In genomic region chr16:67934306-67935095, GRCh38 we compare ENCODE assay signal across 9 cellular contexts. TPM values are rescaled to one million over a fixed set of nuclear protein-coding genes. Genes with fewer than 3 reads are reported as not detected.
DNase-seq lines count a peak whose midpoint lies in the region; ATAC-seq, FAIRE-seq and TF ChIP-seq lines count a peak whose summit lies in the region.
"Had no signal": no experiment of that assay in that cellular context is flagged by ENCODE, and none has a peak within 500 bp of the region (broad histone marks: within the 10 kb centered on the region; RNA-seq: fewer than 3 reads in every experiment).

No MANE protein-coding gene starts in this region.

- H3K27ac Mint-ChIP-seq in activated naive CD4-positive, alpha-beta T cell treated with anti-CD3 and anti-CD28 coated beads, Interleukin-2, amount 50 U/mL, for 72 hours = peak overlapping the region; percentile 95 to 99

- peaks cover 3 to 11% of the 10 kb centered on the region in 2 experiments for H3K36me3 ChIP-seq in keratinocyte (ENCODE audit: control insufficient read depth in 2 of 2, extremely low read depth in 1 of 2, insufficient read depth in 2 of 2, low read length in 2 of 2)

- no peak for FAIRE-seq in keratinocyte (lab: Jason Lieb, UNC)

- peak overlapping the region; percentile 60 for H3K27ac ChIP-seq in keratinocyte (ENCODE audit: control insufficient read depth, insufficient read depth, low read length)
- peak overlapping the region; percentile 50 for H3K27ac ChIP-seq in temporal lobe (ENCODE audit: low read depth, low read length)

- H3K9me3 ChIP-seq in keratinocyte (ENCODE audit: control insufficient read depth, low read depth, low read length) = no peaks in the 10 kb centered on the region

- H3K27me3 Mint-ChIP-seq in activated T-cell treated with anti-CD3 and anti-CD28 coated beads, Interleukin-2, amount 50 U/mL, for 4 hours (ENCODE audit: low read depth) = no peaks in the 10 kb centered on the region

- H3K4me2 ChIP-seq in keratinocyte (ENCODE audit: control insufficient read depth, extremely low read depth, insufficient read depth, low read depth, low read length) = peak overlapping the region; percentile 63

- H3K9me1 ChIP-seq in keratinocyte (ENCODE audit: control insufficient read depth, extremely low read depth, insufficient read depth, low read length) = no peaks in the 10 kb centered on the region

- peaks cover 5% of the 10 kb centered on the region for H3K79me2 ChIP-seq in keratinocyte (ENCODE audit: control insufficient read depth, insufficient read depth, low read length)

- no peak for ATAC-seq in activated T-cell treated with anti-CD3 and anti-CD28 coated beads, Interleukin-2, amount 50 U/mL, for 4 hours
- ATAC-seq in activated naive CD4-positive, alpha-beta T cell treated with anti-CD3 and anti-CD28 coated beads, Interleukin-2, amount 50 U/mL, for 72 hours = no peak
- no peak for ATAC-seq in GM18511 (IDR thresholded peaks at IDR 0.05; ENCODE audit: unreplicated experiment)
- ATAC-seq in GM18502 (IDR thresholded peaks at IDR 0.05; ENCODE audit: poor library complexity, unreplicated experiment) = no peak

- DNase-seq in activated T-cell treated with anti-CD3 and anti-CD28 coated beads, Interleukin-2, amount 50 U/mL, for 4 hours = no peak
- DNase-seq in activated T-cell treated with anti-CD3 and anti-CD28 coated beads, Interleukin-2, amount 50 U/mL, for 48 hours = no peak
- DNase-seq in activated naive CD4-positive, alpha-beta T cell treated with anti-CD3 and anti-CD28 coated beads, Interleukin-2, amount 50 U/mL, for 72 hours (ENCODE audit: low spot score in 2 of 2) = no peak
- DNase-seq in keratinocyte (ENCODE audit: low read depth, low spot score) (no peak), posterior cingulate gyrus (no peak)
- DNase-seq: cerebellar nuclear complex had no signal

- H4K20me1 ChIP-seq in keratinocyte (ENCODE audit: control insufficient read depth, extremely low read depth, insufficient read depth, low read length) = no peaks in the 10 kb centered on the region

- peak overlapping the region; percentile 89 to 95 (median 91) for H3K4me3 ChIP-seq in keratinocyte (ENCODE audit: control insufficient read depth in 2 of 3, extremely low read depth in 1 of 3, insufficient read depth in 2 of 3, low read depth in 1 of 3, low read length in 3 of 3)

- H3K9ac ChIP-seq in keratinocyte (ENCODE audit: control insufficient read depth, extremely low read depth, insufficient read depth, low read length) = peak overlapping the region; percentile 92

- no peak overlapping the region for H2AFZ ChIP-seq in keratinocyte (ENCODE audit: control insufficient read depth, low read length)

- H3K36me3 Mint-ChIP-seq in activated T-cell treated with anti-CD3 and anti-CD28 coated beads, Interleukin-2, amount 50 U/mL, for 4 hours (ENCODE audit: insufficient read depth) = peaks cover 17% of the 10 kb centered on the region
- peaks cover 34 to 36% of the 10 kb centered on the region in 2 donors for H3K36me3 Mint-ChIP-seq in activated naive CD4-positive, alpha-beta T cell treated with anti-CD3 and anti-CD28 coated beads, Interleukin-2, amount 50 U/mL, for 72 hours

- intact Hi-C loops in posterior cingulate gyrus (cut with DNase I) = loop anchor here (5.0 to 10.0 kb wide), 2 partner anchors 90 to 108 kb away; partner anchors contain the start of genes DDX28 and DUS2

- TF ChIP-seq CTCF in keratinocyte (optimal IDR thresholded peaks at IDR 0.05 in 1 of 3, IDR thresholded peaks at IDR 0.05 in 1 of 3, conservative IDR thresholded peaks at IDR 0.05 in 1 of 3; ENCODE audit: extremely low read depth in 1 of 3, insufficient read depth in 2 of 3, low read length in 3 of 3) = no peak

- H3K4me1 ChIP-seq in keratinocyte (ENCODE audit: control insufficient read depth, extremely low read depth, insufficient read depth, low read length) = peaks cover 27% of the 10 kb centered on the region

- dilution Hi-C loops in keratinocyte (cut with MboI; ENCODE audit: extremely low pct_ligation_motif_present, low sequenced_read_pairs) = no loop called here

- peak overlapping the region; percentile 99 for H3K4me3 Mint-ChIP-seq in activated T-cell treated with anti-CD3 and anti-CD28 coated beads, Interleukin-2, amount 50 U/mL, for 4 hours

- no peaks in the 10 kb centered on the region for H3K9me3 Mint-ChIP-seq in activated T-cell treated with anti-CD3 and anti-CD28 coated beads, Interleukin-2, amount 50 U/mL, for 4 hours
- H3K9me3 Mint-ChIP-seq in activated naive CD4-positive, alpha-beta T cell treated with anti-CD3 and anti-CD28 coated beads, Interleukin-2, amount 50 U/mL, for 72 hours = no peaks in the 10 kb centered on the region

- peaks cover 21% of the 10 kb centered on the region for H3K4me1 Mint-ChIP-seq in activated T-cell treated with anti-CD3 and anti-CD28 coated beads, Interleukin-2, amount 50 U/mL, for 4 hours (ENCODE audit: low read depth)

- H3K27me3 ChIP-seq in keratinocyte (ENCODE audit: control insufficient read depth, extremely low read depth, insufficient read depth, low read length) = no peaks in the 10 kb centered on the region

RNA-seq across cellular contexts. Expression of gene PSMB10, which starts 2.1 kb away (rescaled TPM):
- 100 to 1,000 TPM; 223 to 262 (median 249) TPM for total RNA-seq in activated T-cell treated with anti-CD3 and anti-CD28 coated beads, Interleukin-2, amount 50 U/mL, for 4 hours
- total RNA-seq in activated naive CD4-positive, alpha-beta T cell treated with anti-CD3 and anti-CD28 coated beads, Interleukin-2, amount 50 U/mL, for 72 hours = 100 to 1,000 TPM; 156 to 215 TPM
- polyA plus RNA-seq in keratinocyte = 9.3 to 19.7 TPM (median 11.1 TPM) in 3 replicates
- 3.0 TPM for polyA plus RNA-seq in keratinocyte (2011; ENCODE audit: low read depth)
- polyA plus RNA-seq in keratinocyte (2011; cell fraction: cytosol; rRNA removed) = 5.1 and 17.8 TPM in 2 replicates
- polyA plus RNA-seq in keratinocyte (2011; cell fraction: nucleus; rRNA removed) = 6.2 and 8.4 TPM in 2 replicates
- 17.5 and 40.2 TPM in 2 replicates for polyA plus RNA-seq in keratinocyte (2012; ENCODE audit: low replicate concordance)
- polyA minus RNA-seq in keratinocyte = 6.0 to 8.4 TPM (median 6.8 TPM) in 3 replicates
- polyA minus RNA-seq in keratinocyte (2011; cell fraction: cytosol; rRNA and poly(A)+ RNA removed) = 26.1 TPM
- 5.0 and 6.3 TPM in 2 replicates for polyA minus RNA-seq in keratinocyte (2011; cell fraction: nucleus; rRNA and poly(A)+ RNA removed)
- 11.3 TPM for total RNA-seq in temporal lobe

RNA-seq across cellular contexts. Expression of gene CTRL, which starts 2.8 kb away (rescaled TPM):
- total RNA-seq in activated T-cell treated with anti-CD3 and anti-CD28 coated beads, Interleukin-2, amount 50 U/mL, for 4 hours = 10 to 100 TPM in 1 of 3 donors, 1 to 10 TPM in 2; 7.8 to 10.4 (median 8.8) TPM
- total RNA-seq in activated naive CD4-positive, alpha-beta T cell treated with anti-CD3 and anti-CD28 coated beads, Interleukin-2, amount 50 U/mL, for 72 hours = 1 to 10 TPM; 1.8 to 3.8 TPM
- polyA plus RNA-seq in keratinocyte = 0.10 to 0.46 TPM (median 0.33 TPM) in 3 replicates
- 0.29 TPM for polyA plus RNA-seq in keratinocyte (2011; ENCODE audit: low read depth)
- 0.17 TPM in 1 of 2 replicates, not detected in the other for polyA plus RNA-seq in keratinocyte (2011; cell fraction: cytosol; rRNA removed)
- polyA plus RNA-seq in keratinocyte (2011; cell fraction: nucleus; rRNA removed) = 0.73 and 1.3 TPM in 2 replicates
- 0.39 and 0.62 TPM in 2 replicates for polyA plus RNA-seq in keratinocyte (2012; ENCODE audit: low replicate concordance)
- polyA minus RNA-seq in keratinocyte = 0.26 TPM in 1 of 3 replicates, not detected in the others
- not detected for polyA minus RNA-seq in keratinocyte (2011; cell fraction: cytosol; rRNA and poly(A)+ RNA removed)
- polyA minus RNA-seq in keratinocyte (2011; cell fraction: nucleus; rRNA and poly(A)+ RNA removed) = 0.70 TPM in 1 of 2 replicates, not detected in the other
- 3.4 TPM for total RNA-seq in temporal lobe

RNA-seq across cellular contexts. Expression of gene LCAT, which starts 9.4 kb away (rescaled TPM):
- total RNA-seq in activated T-cell treated with anti-CD3 and anti-CD28 coated beads, Interleukin-2, amount 50 U/mL, for 4 hours = 1 to 10 TPM; 8.0 to 9.1 (median 8.1) TPM
- total RNA-seq in activated naive CD4-positive, alpha-beta T cell treated with anti-CD3 and anti-CD28 coated beads, Interleukin-2, amount 50 U/mL, for 72 hours = 10 to 100 TPM; 15.7 to 32.5 TPM
- 6.5 to 11.6 TPM (median 10.5 TPM) in 3 replicates for polyA plus RNA-seq in keratinocyte
- 4.2 TPM for polyA plus RNA-seq in keratinocyte (2011; ENCODE audit: low read depth)
- polyA plus RNA-seq in keratinocyte (2011; cell fraction: cytosol; rRNA removed) = 2.1 and 3.0 TPM in 2 replicates
- polyA plus RNA-seq in keratinocyte (2011; cell fraction: nucleus; rRNA removed) = 35.7 and 48.0 TPM in 2 replicates
- polyA plus RNA-seq in keratinocyte (2012; ENCODE audit: low replicate concordance) = 10.6 and 14.2 TPM in 2 replicates
- 6.0 to 16.2 TPM (median 9.5 TPM) in 3 replicates for polyA minus RNA-seq in keratinocyte
- polyA minus RNA-seq in keratinocyte (2011; cell fraction: cytosol; rRNA and poly(A)+ RNA removed) = 7.1 TPM
- polyA minus RNA-seq in keratinocyte (2011; cell fraction: nucleus; rRNA and poly(A)+ RNA removed) = 10.6 and 10.7 TPM in 2 replicates
- total RNA-seq in temporal lobe = 1.2 TPM

RNA-seq across cellular contexts. Expression of gene SLC12A4, which starts 33.9 kb away (rescaled TPM):
- 10 to 100 TPM; 18.5 to 20.5 (median 19.6) TPM for total RNA-seq in activated T-cell treated with anti-CD3 and anti-CD28 coated beads, Interleukin-2, amount 50 U/mL, for 4 hours
- 10 to 100 TPM; 37.2 to 64.0 TPM for total RNA-seq in activated naive CD4-positive, alpha-beta T cell treated with anti-CD3 and anti-CD28 coated beads, Interleukin-2, amount 50 U/mL, for 72 hours
- polyA plus RNA-seq in keratinocyte = 59.3 to 72.2 TPM (median 65.4 TPM) in 3 replicates
- polyA plus RNA-seq in keratinocyte (2011; ENCODE audit: low read depth) = 15.4 TPM
- 26.3 and 51.8 TPM in 2 replicates for polyA plus RNA-seq in keratinocyte (2011; cell fraction: cytosol; rRNA removed)
- 238 and 249 TPM in 2 replicates for polyA plus RNA-seq in keratinocyte (2011; cell fraction: nucleus; rRNA removed)
- 23.5 and 63.9 TPM in 2 replicates for polyA plus RNA-seq in keratinocyte (2012; ENCODE audit: low replicate concordance)
- polyA minus RNA-seq in keratinocyte = 89.8 to 274 TPM (median 108 TPM) in 3 replicates
- polyA minus RNA-seq in keratinocyte (2011; cell fraction: cytosol; rRNA and poly(A)+ RNA removed) = 76.4 TPM
- 118 and 142 TPM in 2 replicates for polyA minus RNA-seq in keratinocyte (2011; cell fraction: nucleus; rRNA and poly(A)+ RNA removed)
- total RNA-seq in temporal lobe = 5.4 TPM

RNA-seq across cellular contexts. Expression of gene PSKH1, which starts 41.4 kb away (rescaled TPM):
- total RNA-seq in activated T-cell treated with anti-CD3 and anti-CD28 coated beads, Interleukin-2, amount 50 U/mL, for 4 hours = 10 to 100 TPM; 10.4 to 14.6 (median 10.9) TPM
- total RNA-seq in activated naive CD4-positive, alpha-beta T cell treated with anti-CD3 and anti-CD28 coated beads, Interleukin-2, amount 50 U/mL, for 72 hours = 10 to 100 TPM in 1 of 2 donors, 1 to 10 TPM in 1; 3.5 to 11.6 TPM
- polyA plus RNA-seq in keratinocyte = 10.7 to 19.5 TPM (median 13.7 TPM) in 3 replicates
- 2.1 TPM for polyA plus RNA-seq in keratinocyte (2011; ENCODE audit: low read depth)
- 13.7 and 22.7 TPM in 2 replicates for polyA plus RNA-seq in keratinocyte (2011; cell fraction: cytosol; rRNA removed)
- polyA plus RNA-seq in keratinocyte (2011; cell fraction: nucleus; rRNA removed) = 11.7 and 15.9 TPM in 2 replicates
- 10.5 and 14.6 TPM in 2 replicates for polyA plus RNA-seq in keratinocyte (2012; ENCODE audit: low replicate concordance)
- polyA minus RNA-seq in keratinocyte = 24.0 to 46.9 TPM (median 42.1 TPM) in 3 replicates
- polyA minus RNA-seq in keratinocyte (2011; cell fraction: cytosol; rRNA and poly(A)+ RNA removed) = 26.7 TPM
- polyA minus RNA-seq in keratinocyte (2011; cell fraction: nucleus; rRNA and poly(A)+ RNA removed) = 13.4 and 16.4 TPM in 2 replicates
- 5.9 TPM for total RNA-seq in temporal lobe

Comparison
In these comparisons a context has a peak if more than half of its experiments do, and no peak if none do; other contexts are left out.
1. RNA of gene PSMB10, which starts 2.1 kb away (total RNA-seq): 223 to 262 TPM in activated T-cell treated with anti-CD3 and anti-CD28 coated beads, Interleukin-2, amount 50 U/mL, for 4 hours and 156 to 215 TPM in activated naive CD4-positive, alpha-beta T cell treated with anti-CD3 and anti-CD28 coated beads, Interleukin-2, amount 50 U/mL, for 72 hours; 11.3 TPM in temporal lobe (single experiment); every median in the first group is over 10 times any median in the second.